Comparison of ENCODE assay signal across 1 cellular context in genomic region chr3:67048067-67048715, GRCh38.
A peak's percentile ranks its signal among the peaks of the same experiment; 100 is the strongest.
TF ChIP-seq lines count a peak whose summit lies in the region.

No MANE protein-coding gene starts in this region.

TF ChIP-seq in GM12878, 131 proteins besides CTCF, POLR2A, EP300 and RAD21 (continued from another document):
- TF ChIP-seq, protein P1, sequence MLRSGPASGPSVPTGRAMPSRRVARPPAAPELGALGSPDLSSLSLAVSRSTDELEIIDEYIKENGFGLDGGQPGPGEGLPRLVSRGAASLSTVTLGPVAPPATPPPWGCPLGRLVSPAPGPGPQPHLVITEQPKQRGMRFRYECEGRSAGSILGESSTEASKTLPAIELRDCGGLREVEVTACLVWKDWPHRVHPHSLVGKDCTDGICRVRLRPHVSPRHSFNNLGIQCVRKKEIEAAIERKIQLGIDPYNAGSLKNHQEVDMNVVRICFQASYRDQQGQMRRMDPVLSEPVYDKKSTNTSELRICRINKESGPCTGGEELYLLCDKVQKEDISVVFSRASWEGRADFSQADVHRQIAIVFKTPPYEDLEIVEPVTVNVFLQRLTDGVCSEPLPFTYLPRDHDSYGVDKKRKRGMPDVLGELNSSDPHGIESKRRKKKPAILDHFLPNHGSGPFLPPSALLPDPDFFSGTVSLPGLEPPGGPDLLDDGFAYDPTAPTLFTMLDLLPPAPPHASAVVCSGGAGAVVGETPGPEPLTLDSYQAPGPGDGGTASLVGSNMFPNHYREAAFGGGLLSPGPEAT (IDR thresholded peaks at IDR 0.05; ENCODE audit: low read depth), result peak; percentile 79
- TF ChIP-seq MEF2A (IDR thresholded peaks at IDR 0.05; ENCODE audit: insufficient read depth, low read depth, low read length) (peak; percentile 70; the same call in 1 of the 2 replicates), RUNX3 (IDR thresholded peaks at IDR 0.05; ENCODE audit: low read length) (0 out of 2 replicates have a peak, but pooled peaks have one; percentile 16), NFIC (IDR thresholded peaks at IDR 0.05; ENCODE audit: low read depth, low read length) (peak; percentile 71), HCFC1 (IDR thresholded peaks at IDR 0.05; ENCODE audit: low read length) (no peak), IRF4 (IDR thresholded peaks at IDR 0.05; ENCODE audit: low read depth, low read length) (peak; percentile 58), IKZF2 (IDR thresholded peaks at IDR 0.05) (peak; percentile 80 to 85), NBN (IDR thresholded peaks at IDR 0.05) (peak; percentile 76), NR2F1 (conservative IDR thresholded peaks at IDR 0.05) (peak; percentile 94), BMI1 (IDR thresholded peaks at IDR 0.05; ENCODE audit: borderline replicate concordance) (peak; percentile 84; the same call in 1 of the 2 replicates), BCL11A (IDR thresholded peaks at IDR 0.05; ENCODE audit: low read depth, low read length) (peak; percentile 93), IKZF1 (conservative IDR thresholded peaks at IDR 0.05) (peak; percentile 68), MEF2B (IDR thresholded peaks at IDR 0.05; ENCODE audit: partially characterized antibody, poor library complexity, severe bottlenecking) (peak; percentile 71), CREM (IDR thresholded peaks at IDR 0.05; ENCODE audit: low read depth) (peak; percentile 20; the same call in 1 of the 2 replicates), ETV6 (conservative IDR thresholded peaks at IDR 0.05 in 1 of 2, IDR thresholded peaks at IDR 0.05 in 1 of 2; ENCODE audit: borderline replicate concordance in 1 of 2, low read depth in 1 of 2) (0 out of 4 replicates have a peak, but pooled peaks of 1 of the 2 experiments have one; percentile 36)
- TF ChIP-seq, protein P2, sequence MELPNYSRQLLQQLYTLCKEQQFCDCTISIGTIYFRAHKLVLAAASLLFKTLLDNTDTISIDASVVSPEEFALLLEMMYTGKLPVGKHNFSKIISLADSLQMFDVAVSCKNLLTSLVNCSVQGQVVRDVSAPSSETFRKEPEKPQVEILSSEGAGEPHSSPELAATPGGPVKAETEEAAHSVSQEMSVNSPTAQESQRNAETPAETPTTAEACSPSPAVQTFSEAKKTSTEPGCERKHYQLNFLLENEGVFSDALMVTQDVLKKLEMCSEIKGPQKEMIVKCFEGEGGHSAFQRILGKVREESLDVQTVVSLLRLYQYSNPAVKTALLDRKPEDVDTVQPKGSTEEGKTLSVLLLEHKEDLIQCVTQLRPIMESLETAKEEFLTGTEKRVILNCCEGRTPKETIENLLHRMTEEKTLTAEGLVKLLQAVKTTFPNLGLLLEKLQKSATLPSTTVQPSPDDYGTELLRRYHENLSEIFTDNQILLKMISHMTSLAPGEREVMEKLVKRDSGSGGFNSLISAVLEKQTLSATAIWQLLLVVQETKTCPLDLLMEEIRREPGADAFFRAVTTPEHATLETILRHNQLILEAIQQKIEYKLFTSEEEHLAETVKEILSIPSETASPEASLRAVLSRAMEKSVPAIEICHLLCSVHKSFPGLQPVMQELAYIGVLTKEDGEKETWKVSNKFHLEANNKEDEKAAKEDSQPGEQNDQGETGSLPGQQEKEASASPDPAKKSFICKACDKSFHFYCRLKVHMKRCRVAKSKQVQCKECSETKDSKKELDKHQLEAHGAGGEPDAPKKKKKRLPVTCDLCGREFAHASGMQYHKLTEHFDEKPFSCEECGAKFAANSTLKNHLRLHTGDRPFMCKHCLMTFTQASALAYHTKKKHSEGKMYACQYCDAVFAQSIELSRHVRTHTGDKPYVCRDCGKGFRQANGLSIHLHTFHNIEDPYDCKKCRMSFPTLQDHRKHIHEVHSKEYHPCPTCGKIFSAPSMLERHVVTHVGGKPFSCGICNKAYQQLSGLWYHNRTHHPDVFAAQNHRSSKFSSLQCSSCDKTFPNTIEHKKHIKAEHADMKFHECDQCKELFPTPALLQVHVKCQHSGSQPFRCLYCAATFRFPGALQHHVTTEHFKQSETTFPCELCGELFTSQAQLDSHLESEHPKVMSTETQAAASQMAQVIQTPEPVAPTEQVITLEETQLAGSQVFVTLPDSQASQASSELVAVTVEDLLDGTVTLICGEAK (IDR thresholded peaks at IDR 0.05; ENCODE audit: borderline replicate concordance), result no peak
- TF ChIP-seq, protein P3, sequence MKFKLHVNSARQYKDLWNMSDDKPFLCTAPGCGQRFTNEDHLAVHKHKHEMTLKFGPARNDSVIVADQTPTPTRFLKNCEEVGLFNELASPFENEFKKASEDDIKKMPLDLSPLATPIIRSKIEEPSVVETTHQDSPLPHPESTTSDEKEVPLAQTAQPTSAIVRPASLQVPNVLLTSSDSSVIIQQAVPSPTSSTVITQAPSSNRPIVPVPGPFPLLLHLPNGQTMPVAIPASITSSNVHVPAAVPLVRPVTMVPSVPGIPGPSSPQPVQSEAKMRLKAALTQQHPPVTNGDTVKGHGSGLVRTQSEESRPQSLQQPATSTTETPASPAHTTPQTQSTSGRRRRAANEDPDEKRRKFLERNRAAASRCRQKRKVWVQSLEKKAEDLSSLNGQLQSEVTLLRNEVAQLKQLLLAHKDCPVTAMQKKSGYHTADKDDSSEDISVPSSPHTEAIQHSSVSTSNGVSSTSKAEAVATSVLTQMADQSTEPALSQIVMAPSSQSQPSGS (IDR thresholded peaks at IDR 0.05; ENCODE audit: low read length), result peak; percentile 49
TF ChIP-seq in GM12878: peak in this region for 25.
